10 cellular contexts compared by ENCODE assay signal in the genomic region with DNA sequence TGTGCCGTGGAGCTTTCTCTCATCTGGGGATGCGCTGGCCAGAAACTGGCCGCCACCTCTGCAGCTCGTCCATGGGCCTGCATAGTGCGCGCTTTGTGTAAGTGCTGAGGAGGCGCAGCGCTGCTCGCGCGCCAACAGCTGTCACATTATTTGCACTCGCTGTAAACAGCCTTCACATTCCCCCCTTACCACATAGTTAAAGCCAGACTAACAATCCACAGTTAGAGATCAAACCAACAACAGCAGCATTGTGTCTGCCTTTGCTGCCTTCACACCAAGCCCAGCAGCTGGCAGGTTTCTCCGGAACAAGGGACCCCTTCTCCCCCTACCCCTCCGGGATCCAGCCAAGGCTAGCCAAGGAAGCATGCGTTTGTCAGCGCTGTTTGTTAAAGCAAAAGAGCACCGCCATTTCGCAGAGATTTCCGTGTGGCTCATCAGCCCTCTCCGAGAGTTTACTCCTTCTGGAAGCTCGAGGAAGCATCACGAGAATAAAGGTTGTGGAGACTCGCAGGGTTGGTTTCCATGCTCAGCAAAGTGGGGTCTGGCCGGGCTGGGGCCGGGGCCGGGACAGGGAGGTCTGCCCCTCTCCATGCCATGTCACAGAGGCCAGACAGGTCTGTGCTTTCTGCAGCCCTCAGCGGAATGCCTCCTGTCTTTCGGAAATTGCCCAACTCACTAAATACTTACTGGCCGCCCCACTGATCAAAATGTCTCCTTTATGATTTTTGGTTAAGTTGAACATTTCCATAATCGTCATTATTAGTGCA. TPM values are rescaled to one million over a fixed set of nuclear protein-coding genes. Genes with fewer than 3 reads are reported as not detected.
A peak's percentile ranks its signal among the peaks of the same experiment; 100 is the strongest.
DNase-seq lines count a peak whose midpoint lies in the region; TF ChIP-seq lines count a peak whose summit lies in the region.
"Had no signal": no experiment of that assay in that cellular context is flagged by ENCODE, and none has a peak within 500 bp of the region (broad histone marks: within the 10 kb centered on the region; RNA-seq: fewer than 3 reads in every experiment).

No MANE protein-coding gene starts in this region.

- peaks cover 2% of the 10 kb centered on the region for H3K36me3 Mint-ChIP-seq in endodermal cell (ENCODE audit: low read depth)

- TF ChIP-seq RAD21 in neural cell (conservative IDR thresholded peaks at IDR 0.05): no peak

- peaks cover 9% of the 10 kb centered on the region for H3K9me3 Mint-ChIP-seq in endodermal cell

- peak overlapping the region; percentile 10 for H3K27ac Mint-ChIP-seq in endodermal cell

- no peak overlapping the region for H2AFZ ChIP-seq in neural cell (ENCODE audit: low read depth, low read length)

- 70 to 72% methylated on average over 2 to 30 of the region's 30 CpGs for WGBS in endodermal cell (ENCODE audit: insufficient coverage in 1 of 2, insufficient read length in 1 of 2), 2 experiments

- TF ChIP-seq EP300 in neural cell (conservative IDR thresholded peaks at IDR 0.05; ENCODE audit: poor library complexity, severe bottlenecking): no peak

- H3K36me3 ChIP-seq in BLaER1 treated with 17β-estradiol and CSF1 and Interleukin-3, amounts not matched to agents 10 nM and 100 nM: peaks cover 0 to 4% (median 0%) of the 10 kb centered on the region in 11 experiments; a peak in 1 of 22 replicates
- no peaks in the 10 kb centered on the region for H3K36me3 ChIP-seq in endodermal cell (ENCODE audit: control insufficient read depth, insufficient read depth, low read length)
- no peaks in the 10 kb centered on the region for H3K36me3 ChIP-seq in neural cell (ENCODE audit: insufficient read depth, low read length)

- peak overlapping the region; percentile 42 for H3K4me3 Mint-ChIP-seq in endodermal cell

- peak overlapping the region; percentile 8 to 95 (median 62); a peak in 19 of 22 replicates for H3K4me2 ChIP-seq in BLaER1 treated with 17β-estradiol and CSF1 and Interleukin-3, amounts not matched to agents 10 nM and 100 nM
- H3K4me2 ChIP-seq in neural cell (ENCODE audit: low read length): no peak overlapping the region

- H4K20me1 ChIP-seq in BLaER1 treated with 17β-estradiol and CSF1 and Interleukin-3, amounts not matched to agents 10 nM and 100 nM: peaks cover 96 to 100% (median 100%) of the 10 kb centered on the region in 11 experiments
- no peaks in the 10 kb centered on the region for H4K20me1 ChIP-seq in neural cell (ENCODE audit: insufficient read depth)

- peaks cover 0 to 19% (median 12%) of the 10 kb centered on the region in 11 experiments; a peak in 12 of 22 replicates for H3K9me3 ChIP-seq in BLaER1 treated with 17β-estradiol and CSF1 and Interleukin-3, amounts not matched to agents 10 nM and 100 nM (replicated peaks in 1 of 11)
- H3K9me3 ChIP-seq in endodermal cell (ENCODE audit: control insufficient read depth, low read length) (no peaks in the 10 kb centered on the region), neural cell (ENCODE audit: low read length) (no peaks in the 10 kb centered on the region)

- H3F3A ChIP-seq in neural cell (ENCODE audit: insufficient read depth, low read length, poor library complexity, severe bottlenecking): no peaks in the 10 kb centered on the region

- peaks cover 83% of the 10 kb centered on the region for H3K79me2 ChIP-seq in neural cell (replicated peaks; ENCODE audit: insufficient read depth, low read length)

- peaks cover 56 to 99% (median 97%) of the 10 kb centered on the region in 10 experiments for H3K4me1 ChIP-seq in BLaER1 treated with 17β-estradiol and CSF1 and Interleukin-3, amounts not matched to agents 10 nM and 100 nM
- peaks cover 11% of the 10 kb centered on the region for H3K4me1 ChIP-seq in endodermal cell (ENCODE audit: control insufficient read depth, insufficient read depth, low read length)

- H3K27ac ChIP-seq in BLaER1 treated with 17β-estradiol and CSF1 and Interleukin-3, amounts not matched to agents 10 nM and 100 nM: no peak overlapping the region
- peak overlapping the region; percentile 57 for H3K27ac ChIP-seq in endodermal cell (ENCODE audit: low read depth, low read length)
- H3K27ac ChIP-seq in neural cell (ENCODE audit: low read length): peak overlapping the region; percentile 20

- DNase-seq in NCI-H2107 (lab: John Stamatoyannopoulos, UW) (peak; percentile 6), endodermal cell (peak; percentile 84), DMS79 (lab: John Stamatoyannopoulos, UW) (no peak), NK-92 (lab: John Stamatoyannopoulos, UW; ENCODE audit: unreplicated experiment) (no peak), NCI-H1105 (lab: John Stamatoyannopoulos, UW) (no peak)
- no peak for DNase-seq in activated effector memory CD4-positive, alpha-beta T cell treated with Interleukin-2 at 50 U/mL for 16 hours
- DNase-seq: NCI-H226 had no signal

- TF ChIP-seq CTCF in endodermal cell (conservative IDR thresholded peaks at IDR 0.05) (no peak), neural cell (IDR thresholded peaks at IDR 0.05; ENCODE audit: poor library complexity, severe bottlenecking) (no peak)

- H3K27me3 Mint-ChIP-seq in endodermal cell (ENCODE audit: insufficient read depth): peaks cover 79% of the 10 kb centered on the region

- H3K9me2 ChIP-seq in neural cell (ENCODE audit: insufficient read depth, low read length): no peaks in the 10 kb centered on the region

- no peak overlapping the region; a peak in 1 of 22 replicates for H3K9ac ChIP-seq in BLaER1 treated with 17β-estradiol and CSF1 and Interleukin-3, amounts not matched to agents 10 nM and 100 nM
- H3K9ac ChIP-seq in endodermal cell (ENCODE audit: extremely low read depth, low read length, poor library complexity, severe bottlenecking) (no peak overlapping the region), neural cell (ENCODE audit: low read length) (peak overlapping the region; percentile 23)

- peaks cover 52 to 98% (median 78%) of the 10 kb centered on the region in 11 experiments for H3K27me3 ChIP-seq in BLaER1 treated with 17β-estradiol and CSF1 and Interleukin-3, amounts not matched to agents 10 nM and 100 nM
- H3K27me3 ChIP-seq in endodermal cell (ENCODE audit: control insufficient read depth, insufficient read depth, low read length, poor library complexity, severe bottlenecking) (no peaks in the 10 kb centered on the region), neural cell (ENCODE audit: insufficient read depth, low read depth, low read length) (no peaks in the 10 kb centered on the region)

- peaks cover 68% of the 10 kb centered on the region for H3K4me1 Mint-ChIP-seq in endodermal cell

- no peak overlapping the region for H3K4me3 ChIP-seq in BLaER1 treated with 17β-estradiol and CSF1 and Interleukin-3, amounts not matched to agents 10 nM and 100 nM
- H3K4me3 ChIP-seq in endodermal cell (ENCODE audit: low read length) (no peak overlapping the region), neural cell (ENCODE audit: low read length) (peak overlapping the region; percentile 34)
- H3K4me3 ChIP-seq: lung had no signal

TF ChIP-seq in neural cell, 6 proteins besides CTCF, POLR2A, EP300 and RAD21:
- TF ChIP-seq TAF1 (IDR thresholded peaks at IDR 0.05; ENCODE audit: low read depth) (no peak), POLR2AphosphoS5 (IDR thresholded peaks at IDR 0.05) (peak; percentile 66)

RNA-seq across cellular contexts. Expression of a gene that starts 11.0 kb away (rescaled TPM):
- 10 to 100 TPM; 31.3 to 37.9 TPM for total RNA-seq in endodermal cell
- 31.8 TPM for polyA plus RNA-seq in endodermal cell (2013, experiment 1 of 2)
- 30.2 TPM for polyA plus RNA-seq in endodermal cell (2013, experiment 2 of 2)
- polyA plus RNA-seq in neural cell: 18.0 and 23.7 TPM in 2 replicates
- polyA minus RNA-seq in neural cell: 49.7 and 72.6 TPM in 2 replicates

Comparison
In these comparisons a context has a peak if more than half of its experiments do, and no peak if none do; other contexts are left out.
1. H3K27ac ChIP-seq: peak in endodermal cell (single experiment) and neural cell (single experiment); none in BLaER1 treated with 17β-estradiol and CSF1 and Interleukin-3, amounts not matched to agents 10 nM and 100 nM (0 of 11).
2. DNase-seq: peak in NCI-H2107 (single experiment) and endodermal cell (single experiment); none in activated effector memory CD4-positive, alpha-beta T cell treated with Interleukin-2 at 50 U/mL for 16 hours (single experiment), DMS79 (single experiment), NK-92 (single experiment) and NCI-H1105 (single experiment).